13 cellular contexts compared by ENCODE assay signal in the genomic region with DNA sequence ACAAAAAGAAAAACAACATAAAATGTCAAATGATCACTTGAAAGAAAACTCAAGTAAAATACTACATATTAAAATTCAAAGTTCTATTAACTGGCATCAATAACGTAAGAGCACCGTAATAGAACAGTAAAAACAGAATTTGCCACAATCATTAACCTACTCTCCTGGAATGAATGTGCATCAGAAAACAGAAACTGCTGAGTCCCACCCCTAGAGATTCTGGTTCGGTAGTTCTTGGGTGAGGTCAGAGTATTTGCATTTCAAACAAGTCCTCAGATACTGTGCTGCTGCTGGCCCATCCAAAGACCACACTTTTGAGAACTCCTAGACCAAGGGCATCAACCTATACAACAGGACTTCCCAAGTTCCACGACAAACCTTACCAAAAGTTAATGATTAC. TPM values are rescaled to one million over a fixed set of nuclear protein-coding genes. Genes with fewer than 3 reads are reported as not detected.
DNase-seq lines count a peak whose midpoint lies in the region; ATAC-seq, FAIRE-seq and TF ChIP-seq lines count a peak whose summit lies in the region.
"Had no signal": no experiment of that assay in that cellular context is flagged by ENCODE, and none has a peak within 500 bp of the region (broad histone marks: within the 10 kb centered on the region; RNA-seq: fewer than 3 reads in every experiment).

No MANE protein-coding gene starts in this region.

- DNase-seq in GM12891 (ENCODE audit: insufficient read length, low spot score) (peak; percentile 17), GM19239 (ENCODE audit: insufficient read length, low spot score) (peak; percentile 62), stomach (no peak), NCI-H524 treated with DMSO at 0.1 percent for 48 hours (lab: John Stamatoyannopoulos, UW) (no peak), D721Med (ENCODE audit: insufficient read length, low spot score) (no peak), NCI-H446 treated with DMSO at 0.1 percent for 48 hours (lab: John Stamatoyannopoulos, UW) (no peak)
- DNase-seq: activated T-cell treated with anti-CD3 and anti-CD28 coated beads, Interleukin-2, amount 50 U/mL, for 4 hours; CD8-positive, alpha-beta T cell; midbrain; T-cell had no signal

- H3K27ac ChIP-seq in stomach = no peak overlapping the region
- H3K27ac ChIP-seq: gastroesophageal sphincter had no signal

- no peak overlapping the region for H3K4me3 ChIP-seq in stomach
- H3K4me3 ChIP-seq: gastroesophageal sphincter had no signal

- no peaks in the 10 kb centered on the region for H3K9me3 ChIP-seq in stomach
- H3K9me3 ChIP-seq: gastroesophageal sphincter had no signal

- peaks cover 0 to 21% (median 13%) of the 10 kb centered on the region in 4 donors for H3K4me1 ChIP-seq in stomach

- TF ChIP-seq POLR2A in GM12891 (IDR thresholded peaks at IDR 0.05; ENCODE audit: low read depth, low read length) (no peak), stomach (IDR thresholded peaks at IDR 0.05) (no peak)

- ATAC-seq in HG02763 (IDR thresholded peaks at IDR 0.05; ENCODE audit: unreplicated experiment) (peak; percentile 89), HG03571 (IDR thresholded peaks at IDR 0.05; ENCODE audit: unreplicated experiment) (peak; percentile 87)
- ATAC-seq: activated T-cell treated with anti-CD3 and anti-CD28 coated beads, Interleukin-2, amount 50 U/mL, for 4 hours; CD8-positive, alpha-beta T cell; gastroesophageal sphincter; T-cell had no signal

- intact Hi-C loops in stomach (cut with DNase I; ENCODE audit: low total_unique reads) = no loop called here

- no peaks in the 10 kb centered on the region for H3K27me3 ChIP-seq in stomach
- H3K27me3 ChIP-seq: gastroesophageal sphincter had no signal

- no peak for TF ChIP-seq CTCF in stomach (IDR thresholded peaks at IDR 0.05)
- no peak for TF ChIP-seq CTCF in D721Med (IDR thresholded peaks at IDR 0.05; ENCODE audit: insufficient read depth, missing control alignments)

- H3K36me3 ChIP-seq in stomach = peaks cover 26 to 97% (median 89%) of the 10 kb centered on the region in 4 donors

- TF ChIP-seq EP300 in stomach (IDR thresholded peaks at IDR 0.05) = no peak

- WGBS in stomach, 5 donors = 49 to 78% (median 50%) methylated on average over 4 of the region's 4 CpGs

- peak; percentile 72 for FAIRE-seq in GM12891 (lab: Jason Lieb, UNC)
- peak; percentile 94 for FAIRE-seq in GM19239 (lab: Jason Lieb, UNC)
- no peak for FAIRE-seq in D721Med (lab: Jason Lieb, UNC)

TF ChIP-seq in GM12891, 5 proteins besides CTCF, POLR2A, EP300 and RAD21:
- TF ChIP-seq POU2F2 (IDR thresholded peaks at IDR 0.05; ENCODE audit: low read depth, low read length) (peak; percentile 36; the same call in 1 of the 2 replicates), POLR2AphosphoS5 (IDR thresholded peaks at IDR 0.05; ENCODE audit: low read depth, low read length) (no peak)
TF ChIP-seq in GM12891: peak in this region for 1.

RNA-seq across cellular contexts. Expression of gene PITPNB, which starts 23.5 kb away (rescaled TPM):
- 34.9 TPM for polyA plus RNA-seq in GM12891 (2012; ENCODE audit: low read depth, missing spikeins)
- total RNA-seq in stomach = 10 to 100 TPM in 4 of 5 donors, 1 to 10 TPM in 1; 6.7 to 91.6 (median 30.3) TPM
- 10 to 100 TPM; 24.0 to 39.4 (median 28.1) TPM for polyA plus RNA-seq in stomach

Comparison
In these comparisons a context has a peak if more than half of its experiments do, and no peak if none do; other contexts are left out.
1. DNase-seq: peak in GM12891 (single experiment) and GM19239 (single experiment); none in stomach (single experiment), NCI-H524 treated with DMSO at 0.1 percent for 48 hours (single experiment), D721Med (single experiment) and NCI-H446 treated with DMSO at 0.1 percent for 48 hours (single experiment).